Comparison of ENCODE assay signal across 8 cellular contexts in the genomic region with DNA sequence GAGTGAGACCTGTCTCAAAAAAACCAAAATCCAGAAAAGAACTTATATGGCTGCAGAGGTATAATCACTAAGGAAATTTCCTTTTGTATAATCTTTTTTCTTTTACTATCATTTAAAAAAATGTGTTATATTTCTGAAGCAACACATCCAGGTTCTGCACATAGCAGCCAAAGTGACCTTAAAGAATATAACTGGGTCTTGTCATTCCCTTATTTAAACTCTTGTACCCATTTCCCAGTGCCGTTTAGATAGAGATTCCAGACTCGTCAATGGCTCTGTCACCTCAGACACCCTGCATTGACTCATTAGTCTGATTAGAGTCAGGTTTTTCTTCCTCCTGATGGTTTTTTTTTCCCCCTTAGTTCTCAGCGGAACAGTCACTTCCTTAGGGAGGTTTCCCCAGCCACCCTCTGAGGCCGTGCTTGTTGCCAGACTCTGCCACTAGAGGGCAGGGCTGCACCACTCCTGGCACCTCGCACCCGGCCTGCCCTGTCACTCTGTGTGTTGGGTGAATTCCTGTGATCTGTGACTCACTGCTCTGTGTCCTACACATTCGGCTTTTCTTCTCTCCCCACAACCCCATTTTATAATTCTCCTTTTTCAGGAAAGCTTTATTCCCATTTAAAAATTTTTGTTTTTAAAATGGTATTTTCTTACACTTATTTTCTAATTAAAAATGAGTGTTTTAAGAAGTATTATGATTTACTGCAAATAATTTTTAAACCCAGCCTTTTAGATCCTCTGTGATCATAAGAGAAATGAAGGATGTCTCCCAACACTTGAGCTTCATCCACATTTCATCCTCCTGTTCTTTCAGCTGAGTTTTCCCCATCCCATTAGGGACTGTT.
DNase-seq lines count a peak whose midpoint lies in the region; ATAC-seq lines count a peak whose summit lies in the region.

No MANE protein-coding gene starts in this region.

- DNase-seq in NCI-H2196 treated with DMSO at 0.1 percent for 48 hours (lab: John Stamatoyannopoulos, UW; ENCODE audit: unreplicated experiment) (peak; percentile 48), cerebellar cortex (ENCODE audit: low spot score) (peak; percentile 84), kidney tubule cell (ENCODE audit: low spot score) (peak; percentile 95)
- DNase-seq in activated CD4-positive, alpha-beta T cell treated with anti-CD3 and anti-CD28 coated beads for 1 hour, result peak; percentile 81
- DNase-seq in stimulated activated CD4-positive, alpha-beta T cell treated with anti-CD3 and anti-CD28 coated beads, Interleukin-1b, Interleukin-23, amount 100 ng/mL, for 48 hours, result peak; percentile 91

- no peaks in the 10 kb centered on the region for H3K27me3 ChIP-seq in ACC112 (ENCODE audit: insufficient read depth, low read length)

- peaks cover 7% of the 10 kb centered on the region for H3K79me2 ChIP-seq in ACC112 (ENCODE audit: control insufficient read depth, insufficient read depth, low read length, unreplicated experiment)

- H2AFZ ChIP-seq in ACC112 (ENCODE audit: low read length, unreplicated experiment), result no peak overlapping the region

- peak overlapping the region; percentile 91 for H3K27ac ChIP-seq in ACC112 (ENCODE audit: low read depth, low read length)

- ATAC-seq in GM18517 (IDR thresholded peaks at IDR 0.05; ENCODE audit: unreplicated experiment) (peak; percentile 89), HG03039 (IDR thresholded peaks at IDR 0.05; ENCODE audit: unreplicated experiment) (peak; percentile 89)

- H3K4me3 ChIP-seq in ACC112 (ENCODE audit: low read depth, low read length), result peak overlapping the region; percentile 3; the same call in 1 of the 2 replicates

- peaks cover 38% of the 10 kb centered on the region for H3K4me1 ChIP-seq in ACC112 (ENCODE audit: control insufficient read depth, insufficient read depth, low read length, unreplicated experiment)

- peaks cover 7% of the 10 kb centered on the region; the same call in 1 of the 2 replicates for H3K36me3 ChIP-seq in ACC112 (ENCODE audit: insufficient read depth, low read length)

Comparison
In these comparisons a context has a peak if more than half of its experiments do, and no peak if none do; other contexts are left out.
1. Peak in every context shown above with its lines: DNase-seq, ATAC-seq, H3K4me3 ChIP-seq and H3K27ac ChIP-seq.